In genomic region chr2:120223034-120223912, GRCh38 we compare ENCODE assay signal across 8 cellular contexts. TPM values are rescaled to one million over a fixed set of nuclear protein-coding genes. Genes with fewer than 3 reads are reported as not detected.
A peak's percentile ranks its signal among the peaks of the same experiment; 100 is the strongest.
DNase-seq lines count a peak whose midpoint lies in the region; ATAC-seq and TF ChIP-seq lines count a peak whose summit lies in the region.

TMEM185B (minus strand) TSS chr2:120223400; CDS start chr2:120222976, 424 bp downstream.

- H3K27ac ChIP-seq in C4-2B = peak within 1 kb of the TSS; percentile 91

- intact Hi-C loops in lower leg skin (cut with DNase I; ENCODE audit: low total_unique reads) = no loop called here

- ATAC-seq in HG03457 (IDR thresholded peaks at IDR 0.05; ENCODE audit: unreplicated experiment) = peak; percentile 60

- DNase-seq in GM19240 (ENCODE audit: insufficient read length, low spot score) (peak; percentile 86), NCI-H526 treated with DMSO at 0.1 percent for 48 hours (lab: John Stamatoyannopoulos, UW) (peak; percentile 78), dermis microvascular lymphatic vessel endothelial cell (ENCODE audit: low read depth in 2 of 2) (peak; percentile 43 to 80), lower leg skin (ENCODE audit: low spot score in 2 of 2) (peak; percentile 87 to 98)
- DNase-seq in activated CD4-positive, alpha-beta T cell treated with anti-CD3 and anti-CD28 coated beads, Interleukin-2, amount 50 U/mL, for 24 hours (ENCODE audit: low read depth in 1 of 2, low spot score in 1 of 2) = peak; percentile 83 to 86
- DNase-seq in stimulated activated CD4-positive, alpha-beta T cell treated with anti-CD3 and anti-CD28 coated beads, TNF-alpha, amount 100 ng/mL, for 1 hour (ENCODE audit: low read depth in 3 of 3, low spot score in 1 of 3) = peak; percentile 68 to 92 (median 78)

- no peak for TF ChIP-seq POLR2A in lower leg skin (IDR thresholded peaks at IDR 0.05)

- TF ChIP-seq CTCF in C4-2B (conservative IDR thresholded peaks at IDR 0.05) (peak; percentile 64), lower leg skin (IDR thresholded peaks at IDR 0.05) (no peak)

- H3K4me3 ChIP-seq in lower leg skin (ENCODE audit: low read depth, poor library complexity, severe bottlenecking) = peak within 1 kb of the TSS; percentile 58

- WGBS in lower leg skin, 2 donors = 2 to 4% methylated on average over 41 to 43 of the region's 108 CpGs

RNA-seq across cellular contexts. Expression of gene TMEM185B, which starts in this region (rescaled TPM):
- total RNA-seq in dermis microvascular lymphatic vessel endothelial cell (19.0 and 34.8 TPM in 2 replicates), lower leg skin (10 to 100 TPM; 21.0 to 33.3 (median 25.4) TPM)

Comparison
In these comparisons a context has a peak if more than half of its experiments do, and no peak if none do; other contexts are left out.
1. Peak in every context shown above with its lines: DNase-seq, ATAC-seq, H3K4me3 ChIP-seq and H3K27ac ChIP-seq.